In the genomic region with DNA sequence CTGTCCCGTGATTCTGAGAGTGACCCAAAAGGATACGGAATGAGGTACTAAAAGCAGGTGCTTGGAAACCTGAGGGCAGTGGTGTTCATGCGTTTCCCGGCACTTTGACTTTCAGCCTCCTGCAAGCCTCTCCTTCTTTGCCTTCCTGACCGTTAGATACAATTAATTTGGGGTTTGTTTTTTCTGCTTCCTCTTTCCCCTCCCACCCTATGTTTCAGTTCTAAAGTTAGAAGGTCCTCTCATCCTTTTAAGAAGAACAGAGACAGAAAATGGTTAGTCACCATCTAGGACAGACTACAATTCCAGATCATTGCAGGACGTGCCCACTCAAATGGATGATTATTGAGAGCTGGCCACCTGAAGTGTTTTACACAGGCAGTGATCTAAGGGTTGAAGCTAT, we compare ENCODE assay signal across 1 cellular context.
TF ChIP-seq lines count a peak whose summit lies in the region.

No MANE protein-coding gene starts in this region.

TF ChIP-seq in K562, 482 proteins besides CTCF, POLR2A, EP300 and RAD21:
- TF ChIP-seq RBM25 (IDR thresholded peaks at IDR 0.05; ENCODE audit: low read depth, low read length, severe bottlenecking) (no peak), MAZ (CRISPR knock-in tag; conservative IDR thresholded peaks at IDR 0.05 in 1 of 2, IDR thresholded peaks at IDR 0.05 in 1 of 2) (no peak), ZNF184 (CRISPR knock-in tag; IDR thresholded peaks at IDR 0.05) (no peak), MEIS2 (IDR thresholded peaks at IDR 0.05; ENCODE audit: partially characterized antibody) (no peak), DNMT1 (IDR thresholded peaks at IDR 0.05) (no peak)
- TF ChIP-seq, protein P1, sequence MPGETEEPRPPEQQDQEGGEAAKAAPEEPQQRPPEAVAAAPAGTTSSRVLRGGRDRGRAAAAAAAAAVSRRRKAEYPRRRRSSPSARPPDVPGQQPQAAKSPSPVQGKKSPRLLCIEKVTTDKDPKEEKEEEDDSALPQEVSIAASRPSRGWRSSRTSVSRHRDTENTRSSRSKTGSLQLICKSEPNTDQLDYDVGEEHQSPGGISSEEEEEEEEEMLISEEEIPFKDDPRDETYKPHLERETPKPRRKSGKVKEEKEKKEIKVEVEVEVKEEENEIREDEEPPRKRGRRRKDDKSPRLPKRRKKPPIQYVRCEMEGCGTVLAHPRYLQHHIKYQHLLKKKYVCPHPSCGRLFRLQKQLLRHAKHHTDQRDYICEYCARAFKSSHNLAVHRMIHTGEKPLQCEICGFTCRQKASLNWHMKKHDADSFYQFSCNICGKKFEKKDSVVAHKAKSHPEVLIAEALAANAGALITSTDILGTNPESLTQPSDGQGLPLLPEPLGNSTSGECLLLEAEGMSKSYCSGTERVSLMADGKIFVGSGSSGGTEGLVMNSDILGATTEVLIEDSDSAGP (CRISPR knock-in tag; IDR thresholded peaks at IDR 0.05) = no peak
